ENCODE assay signal across 12 cellular contexts in the genomic region with DNA sequence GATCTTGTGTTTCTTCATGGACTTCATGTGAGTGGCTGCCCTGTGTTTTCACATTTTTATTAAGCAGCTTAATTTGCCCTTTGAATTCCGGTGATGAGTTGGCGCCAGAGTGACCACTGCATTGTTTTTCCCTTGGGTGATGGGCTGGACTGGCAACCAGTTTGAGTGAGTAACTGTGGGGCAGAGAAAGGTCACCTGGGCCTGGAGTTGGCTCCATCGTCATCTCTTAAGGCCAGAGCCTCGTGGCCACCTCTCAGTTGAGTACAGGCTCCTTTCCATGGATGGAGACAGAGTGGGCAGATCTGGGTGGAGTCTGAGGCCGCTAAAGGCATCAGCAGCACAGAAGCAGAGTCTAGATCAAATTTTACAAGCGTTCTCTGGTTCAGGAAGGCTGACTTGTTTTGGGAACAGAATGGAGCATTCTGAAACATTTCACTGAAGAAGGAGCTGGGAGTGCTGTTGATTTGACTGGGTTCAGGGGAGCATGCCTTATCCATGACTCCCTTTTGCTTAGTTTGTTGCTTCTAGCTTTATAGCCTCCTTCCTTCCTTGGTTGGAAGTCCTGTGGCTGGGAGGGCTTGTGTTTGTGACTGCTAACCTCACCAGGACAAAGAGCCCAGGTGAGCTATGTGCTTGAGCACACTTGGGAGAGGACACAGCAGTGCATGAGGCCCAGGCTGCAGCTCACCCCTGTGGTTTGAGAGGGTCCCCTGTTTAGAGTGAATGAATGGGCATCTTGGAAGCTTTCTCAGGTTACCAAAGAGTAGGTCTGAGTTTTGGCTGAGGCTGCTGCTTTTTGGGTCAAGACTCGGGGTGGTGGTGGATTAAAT. TPM values are rescaled to one million over a fixed set of nuclear protein-coding genes. Genes with fewer than 3 reads are reported as not detected.
DNase-seq lines count a peak whose midpoint lies in the region; ATAC-seq and TF ChIP-seq lines count a peak whose summit lies in the region.
"Had no signal": no experiment of that assay in that cellular context is flagged by ENCODE, and none has a peak within 500 bp of the region (broad histone marks: within the 10 kb centered on the region; RNA-seq: fewer than 3 reads in every experiment).

No MANE protein-coding gene starts in this region.

- H3K27me3 Mint-ChIP-seq in CD4-positive, alpha-beta memory T cell: no peaks in the 10 kb centered on the region
- H3K27me3 Mint-ChIP-seq in effector memory CD8-positive, alpha-beta T cell: no peaks in the 10 kb centered on the region
- H3K27me3 Mint-ChIP-seq in Caco-2 (ENCODE audit: insufficient read depth, unreplicated experiment): no peaks in the 10 kb centered on the region

- H3K36me3 ChIP-seq in CD4-positive, alpha-beta memory T cell (ENCODE audit: insufficient read depth, low read length): no peaks in the 10 kb centered on the region
- H3K36me3 ChIP-seq in Loucy (ENCODE audit: insufficient read depth, low read length) (peaks cover 66% of the 10 kb centered on the region; the same call in 1 of the 2 replicates), osteoblast (ENCODE audit: insufficient read depth, low read length) (no peaks in the 10 kb centered on the region), Caco-2 (ENCODE audit: control insufficient read depth, insufficient read depth, low read length) (peaks cover 4% of the 10 kb centered on the region; the same call in 1 of the 2 replicates)
- H3K36me3 ChIP-seq: right atrium auricular region had no signal

- no peak overlapping the region for H3K9ac ChIP-seq in Loucy (ENCODE audit: low read depth, low read length, poor library complexity, severe bottlenecking)

- H3K36me3 Mint-ChIP-seq in CD4-positive, alpha-beta memory T cell: peaks cover 19 to 45% of the 10 kb centered on the region in 2 donors
- H3K36me3 Mint-ChIP-seq in effector memory CD8-positive, alpha-beta T cell (ENCODE audit: insufficient read depth): peaks cover 63% of the 10 kb centered on the region
- peaks cover 47% of the 10 kb centered on the region for H3K36me3 Mint-ChIP-seq in Caco-2 (ENCODE audit: insufficient read depth, unreplicated experiment)

- no peaks in the 10 kb centered on the region for H3K27me3 ChIP-seq in CD4-positive, alpha-beta memory T cell (ENCODE audit: insufficient read depth, low read length)
- H3K27me3 ChIP-seq in Loucy (ENCODE audit: insufficient read depth, low read length, poor library complexity, severe bottlenecking) (no peaks in the 10 kb centered on the region), osteoblast (ENCODE audit: insufficient read depth, low read length) (no peaks in the 10 kb centered on the region), Caco-2 (replicated peaks; ENCODE audit: control insufficient read depth, insufficient read depth, low read length) (no peaks in the 10 kb centered on the region)
- H3K27me3 ChIP-seq: right atrium auricular region had no signal

- CTCF ChIA-PET in CD4-positive, alpha-beta memory T cell (lab: Charles Lee; ENCODE audit: partially characterized antibody): interaction anchor here (1.5 kb wide), 1 partner anchor 55 kb away, joined by 3 read pairs; no protein-coding TSS in a partner anchor
- CTCF ChIA-PET in Caco-2 (lab: Charles Lee): no interaction called here

- peaks cover 54% of the 10 kb centered on the region for H3K4me1 ChIP-seq in CD4-positive, alpha-beta memory T cell (ENCODE audit: insufficient read depth, low read length)
- H3K4me1 ChIP-seq in Loucy (ENCODE audit: insufficient read depth, low read length, poor library complexity, severe bottlenecking) (peaks cover 48% of the 10 kb centered on the region), osteoblast (ENCODE audit: insufficient read depth, low read length) (peaks cover 24% of the 10 kb centered on the region), Caco-2 (no peaks in the 10 kb centered on the region; the same call in 1 of the 2 replicates)

- H3K4me2 ChIP-seq in Loucy (ENCODE audit: low read depth, low read length, poor library complexity, severe bottlenecking) (peak overlapping the region; percentile 81), osteoblast (ENCODE audit: insufficient read depth, low read length) (peak overlapping the region; percentile 58)

- H3K4me3 ChIP-seq in CD4-positive, alpha-beta memory T cell (ENCODE audit: low read length in 2 of 2): no peak overlapping the region
- H3K4me3 ChIP-seq in Loucy (ENCODE audit: low read length, poor library complexity, severe bottlenecking): peak overlapping the region; percentile 99
- H3K4me3 ChIP-seq in osteoblast (ENCODE audit: insufficient read depth, low read length): no peak overlapping the region
- H3K4me3 ChIP-seq in Caco-2 (ENCODE audit: low read depth, low read length): no peak overlapping the region
- H3K4me3 ChIP-seq: right atrium auricular region had no signal

- intact Hi-C loops in CD4-positive, alpha-beta memory T cell (cut with micrococcal nuclease): no loop called here
- intact Hi-C loops in Caco-2 (cut with micrococcal nuclease; ENCODE audit: unreplicated experiment): no loop called here

- peaks cover 4% of the 10 kb centered on the region for H3F3A ChIP-seq in Loucy (ENCODE audit: low read depth)

- H3K79me2 ChIP-seq in Loucy (ENCODE audit: insufficient read depth, low read length): peaks cover 100% of the 10 kb centered on the region
- peaks cover 91% of the 10 kb centered on the region for H3K79me2 ChIP-seq in osteoblast (ENCODE audit: insufficient read depth, low read length)

- no peaks in the 10 kb centered on the region for H3K9me3 Mint-ChIP-seq in CD4-positive, alpha-beta memory T cell
- no peaks in the 10 kb centered on the region for H3K9me3 Mint-ChIP-seq in effector memory CD8-positive, alpha-beta T cell
- no peaks in the 10 kb centered on the region for H3K9me3 Mint-ChIP-seq in Caco-2 (ENCODE audit: unreplicated experiment)

- H3K27ac ChIP-seq in CD4-positive, alpha-beta memory T cell (ENCODE audit: low read depth, low read length): no peak overlapping the region
- H3K27ac ChIP-seq in osteoblast (ENCODE audit: low read depth, low read length): peak overlapping the region; percentile 72
- H3K27ac ChIP-seq: right atrium auricular region had no signal

- H3K4me3 Mint-ChIP-seq in CD4-positive, alpha-beta memory T cell: peak overlapping the region in 2 of 8 donors; percentile 9 to 53
- peak overlapping the region in 1 of 2 donors; percentile 50 for H3K4me3 Mint-ChIP-seq in effector memory CD8-positive, alpha-beta T cell
- no peak overlapping the region for H3K4me3 Mint-ChIP-seq in Caco-2 (ENCODE audit: unreplicated experiment)

- peak overlapping the region; percentile 35 to 90 (median 63) for H3K27ac Mint-ChIP-seq in CD4-positive, alpha-beta memory T cell
- peak overlapping the region; percentile 76 to 87 for H3K27ac Mint-ChIP-seq in effector memory CD8-positive, alpha-beta T cell
- H3K27ac Mint-ChIP-seq in Caco-2 (ENCODE audit: unreplicated experiment): no peak overlapping the region

- no peak for DNase-seq in CD4-positive, alpha-beta memory T cell
- DNase-seq in effector memory CD8-positive, alpha-beta T cell: no peak
- DNase-seq in osteoblast (ENCODE audit: insufficient read length, low spot score, missing footprints): peak; percentile 87
- DNase-seq in NCI-H146 (lab: John Stamatoyannopoulos, UW): no peak
- DNase-seq in effector CD8-positive, alpha-beta T cell (lab: John Stamatoyannopoulos, UW): no peak
- no peak for DNase-seq in Caco-2
- DNase-seq: activated CD4-positive, alpha-beta T cell treated with anti-CD3 and anti-CD28 coated beads for 48 hours; activated gamma-delta T cell had no signal

- peaks cover 41 to 92% (median 66%) of the 10 kb centered on the region in 4 donors for H3K4me1 Mint-ChIP-seq in CD4-positive, alpha-beta memory T cell
- peaks cover 62 to 84% of the 10 kb centered on the region in 2 donors for H3K4me1 Mint-ChIP-seq in effector memory CD8-positive, alpha-beta T cell (ENCODE audit: low read depth in 2 of 2)
- peaks cover 15% of the 10 kb centered on the region for H3K4me1 Mint-ChIP-seq in Caco-2 (ENCODE audit: low read depth, unreplicated experiment)

- TF ChIP-seq CTCF in Loucy (conservative IDR thresholded peaks at IDR 0.05; ENCODE audit: low read length): no peak
- TF ChIP-seq CTCF in osteoblast (IDR thresholded peaks at IDR 0.05; ENCODE audit: extremely low read depth, low read depth, low read length): no peak
- no peak for TF ChIP-seq CTCF in Caco-2 (IDR thresholded peaks at IDR 0.05; ENCODE audit: insufficient read depth in 1 of 2, low read depth in 1 of 2, low read length in 1 of 2, severe bottlenecking in 1 of 2, unreplicated experiment in 1 of 2)

- no TSS peak for BruUV-seq in Caco-2 (replicated peaks; lab: Mats Ljungman, UMichigan)

- H4K20me1 ChIP-seq in Loucy (ENCODE audit: insufficient read depth, low read length, poor library complexity, severe bottlenecking) (peaks cover 94% of the 10 kb centered on the region), osteoblast (ENCODE audit: insufficient read depth, low read length) (peaks cover 68% of the 10 kb centered on the region)

- no peak for ATAC-seq in effector memory CD8-positive, alpha-beta T cell (replicated peaks)
- no peak for ATAC-seq in GM21576 (IDR thresholded peaks at IDR 0.05; ENCODE audit: unreplicated experiment)

- H3K9me3 ChIP-seq in CD4-positive, alpha-beta memory T cell (ENCODE audit: control insufficient read depth in 1 of 2, low read length in 2 of 2): no peaks in the 10 kb centered on the region
- H3K9me3 ChIP-seq in Loucy (ENCODE audit: insufficient read depth, low read depth, low read length) (no peaks in the 10 kb centered on the region), osteoblast (ENCODE audit: low read depth, low read length) (no peaks in the 10 kb centered on the region), Caco-2 (no peaks in the 10 kb centered on the region)
- H3K9me3 ChIP-seq: right atrium auricular region had no signal

- POLR2A ChIA-PET in CD4-positive, alpha-beta memory T cell (lab: Charles Lee; ENCODE audit: partially characterized antibody): no interaction called here
- POLR2A ChIA-PET in Caco-2 (lab: Charles Lee): no interaction called here

- H2AFZ ChIP-seq in Loucy (ENCODE audit: low read length) (no peak overlapping the region), osteoblast (ENCODE audit: low read length) (peak overlapping the region; percentile 47)

- H3K9me2 ChIP-seq in Loucy (replicated peaks; ENCODE audit: low read depth, low read length): no peaks in the 10 kb centered on the region

RNA-seq across cellular contexts. Expression of a gene that starts 7.8 kb away (rescaled TPM):
- 10 to 100 TPM; 75.3 to 75.6 TPM for total RNA-seq in CD4-positive, alpha-beta memory T cell
- 10 to 100 TPM in 1 of 2 donors, 1 to 10 TPM in 1; 3.3 to 27.0 TPM for polyA plus RNA-seq in CD4-positive, alpha-beta memory T cell
- total RNA-seq in osteoblast (28.6 and 29.8 TPM in 2 replicates), Caco-2 (2022) (74.1 and 87.4 TPM in 2 replicates)

RNA-seq across cellular contexts. Expression of a gene that starts 42.8 kb away (rescaled TPM):
- total RNA-seq in CD4-positive, alpha-beta memory T cell: under 1 TPM; 0.33 to 0.64 TPM
- polyA plus RNA-seq in CD4-positive, alpha-beta memory T cell: 1 to 10 TPM in 1 of 2 donors, under 1 TPM in 1; 0.61 to 1.1 TPM
- total RNA-seq in osteoblast (7.6 and 8.5 TPM in 2 replicates), Caco-2 (2022) (0.52 and 0.97 TPM in 2 replicates)
- total RNA-seq: mononuclear cell had no signal

RNA-seq across cellular contexts. Expression of a gene that starts 46.3 kb away (rescaled TPM):
- not detected for total RNA-seq in CD4-positive, alpha-beta memory T cell
- not detected for polyA plus RNA-seq in CD4-positive, alpha-beta memory T cell
- under 0.01 TPM in 1 of 2 replicates, not detected in the other for total RNA-seq in osteoblast
- 0.68 and 1.2 TPM in 2 replicates for total RNA-seq in Caco-2 (2022)
- total RNA-seq: mononuclear cell, right atrium auricular region had no signal
